18 cellular contexts compared by ENCODE assay signal in the genomic region with DNA sequence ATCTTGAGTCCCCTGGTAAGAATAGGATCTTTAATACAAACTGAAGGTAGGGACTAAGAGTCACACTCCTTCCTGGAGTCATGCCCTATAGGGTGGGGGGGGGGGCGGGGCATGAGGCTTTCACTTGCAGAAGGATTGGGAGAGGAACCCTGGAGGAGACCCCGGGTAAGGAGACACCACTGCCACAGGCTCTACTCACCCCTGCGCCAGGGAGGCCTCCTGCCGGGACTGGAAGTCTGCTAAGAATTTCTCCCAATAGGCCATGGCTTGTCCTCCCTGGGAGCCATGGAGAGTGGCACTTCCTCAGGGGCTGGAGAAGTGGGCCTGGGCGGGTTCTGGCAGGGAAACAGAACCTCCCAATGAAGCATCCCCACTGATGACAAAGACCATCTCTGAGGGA.
DNase-seq lines count a peak whose midpoint lies in the region; ATAC-seq and TF ChIP-seq lines count a peak whose summit lies in the region.
"Had no signal": no experiment of that assay in that cellular context is flagged by ENCODE, and none has a peak within 500 bp of the region (broad histone marks: within the 10 kb centered on the region; RNA-seq: fewer than 3 reads in every experiment).

No MANE protein-coding gene starts in this region.

- H3K36me3 Mint-ChIP-seq in endodermal cell (ENCODE audit: low read depth), result no peaks in the 10 kb centered on the region
- H3K36me3 Mint-ChIP-seq: CD4-positive, CD25-positive, alpha-beta regulatory T cell; CD8-positive, alpha-beta memory T cell had no signal

- H3K9me3 Mint-ChIP-seq in endodermal cell, result peaks cover 5% of the 10 kb centered on the region

- H3K27ac ChIP-seq in right cardiac atrium (ENCODE audit: low read length), result peak overlapping the region; percentile 68
- H3K27ac ChIP-seq in endodermal cell (ENCODE audit: low read depth, low read length), result no peak overlapping the region
- H3K27ac ChIP-seq in psoas muscle, result peak overlapping the region; percentile 66
- H3K27ac ChIP-seq in testis, result no peak overlapping the region
- H3K27ac ChIP-seq: GM23248 had no signal

- no peaks in the 10 kb centered on the region for H3K27me3 Mint-ChIP-seq in endodermal cell (ENCODE audit: insufficient read depth)
- H3K27me3 Mint-ChIP-seq: CD4-positive, CD25-positive, alpha-beta regulatory T cell; CD8-positive, alpha-beta memory T cell had no signal

- H3K4me3 Mint-ChIP-seq in endodermal cell, result no peak overlapping the region
- H3K4me3 Mint-ChIP-seq: CD4-positive, CD25-positive, alpha-beta regulatory T cell; CD8-positive, alpha-beta memory T cell had no signal

- ATAC-seq in right cardiac atrium, result no peak
- ATAC-seq in left cardiac atrium, result no peak
- peak in 2 of 4 donors; percentile 7 for ATAC-seq in psoas muscle
- no peak for ATAC-seq in HG03439 (IDR thresholded peaks at IDR 0.05; ENCODE audit: unreplicated experiment)
- no peak for ATAC-seq in GM18867 (IDR thresholded peaks at IDR 0.05; ENCODE audit: unreplicated experiment)
- ATAC-seq: GM12878 had no signal

- H3K36me3 ChIP-seq in endodermal cell (ENCODE audit: control insufficient read depth, insufficient read depth, low read length) (no peaks in the 10 kb centered on the region), psoas muscle (ENCODE audit: insufficient read depth in 1 of 2, low read depth in 1 of 2) (no peaks in the 10 kb centered on the region), testis (ENCODE audit: low read depth, missing control alignments) (no peaks in the 10 kb centered on the region)
- H3K36me3 ChIP-seq: BE2C had no signal

- H3K27me3 ChIP-seq in right cardiac atrium (ENCODE audit: control insufficient read depth, insufficient read depth), result no peaks in the 10 kb centered on the region
- no peaks in the 10 kb centered on the region for H3K27me3 ChIP-seq in endodermal cell (ENCODE audit: control insufficient read depth, insufficient read depth, low read length, poor library complexity, severe bottlenecking)
- no peaks in the 10 kb centered on the region for H3K27me3 ChIP-seq in psoas muscle (ENCODE audit: insufficient read depth in 3 of 3, low read length in 2 of 3)
- H3K27me3 ChIP-seq in testis, result no peaks in the 10 kb centered on the region
- H3K27me3 ChIP-seq: BE2C had no signal

- DNase-seq in right cardiac atrium (no peak), left cardiac atrium (no peak), endodermal cell (peak; percentile 55), psoas muscle (no peak), testis (no peak)
- DNase-seq: ACHN; BE2C; CD4-positive, CD25-positive, alpha-beta regulatory T cell; CD8-positive, alpha-beta memory T cell; COR-L47; DMS 273 treated with DMSO at 0.1 percent for 48 hours; DMS53; DND-41; EL; GM23248 had no signal

- TF ChIP-seq CTCF in endodermal cell (conservative IDR thresholded peaks at IDR 0.05) (no peak), psoas muscle (IDR thresholded peaks at IDR 0.05) (no peak), testis (IDR thresholded peaks at IDR 0.05) (no peak)

- H3K9me3 ChIP-seq in right cardiac atrium (ENCODE audit: control insufficient read depth, low read length) (no peaks in the 10 kb centered on the region), endodermal cell (ENCODE audit: control insufficient read depth, low read length) (no peaks in the 10 kb centered on the region), psoas muscle (no peaks in the 10 kb centered on the region), testis (no peaks in the 10 kb centered on the region)
- H3K9me3 ChIP-seq: BE2C had no signal

- no peak overlapping the region for H3K4me3 ChIP-seq in right cardiac atrium (ENCODE audit: low read length)
- H3K4me3 ChIP-seq in endodermal cell (ENCODE audit: low read length), result no peak overlapping the region
- H3K4me3 ChIP-seq in psoas muscle, result no peak overlapping the region
- no peak overlapping the region for H3K4me3 ChIP-seq in testis
- H3K4me3 ChIP-seq: GM12878, GM23248 had no signal

- 82% methylated on average over 5 of the region's 5 CpGs for WGBS in right cardiac atrium
- WGBS in endodermal cell (ENCODE audit: insufficient coverage in 1 of 2, insufficient read length in 1 of 2), 2 experiments, result 90 to 100% methylated on average over 3 to 4 of the region's 5 CpGs
- WGBS in psoas muscle, 3 donors, result 76 to 85% (median 80%) methylated on average over 5 of the region's 5 CpGs
- 92 to 100% methylated on average over 2 to 5 of the region's 5 CpGs for WGBS in testis, 2 donors

- H3K27ac Mint-ChIP-seq in endodermal cell, result no peak overlapping the region
- H3K27ac Mint-ChIP-seq: CD4-positive, CD25-positive, alpha-beta regulatory T cell had no signal

- TF ChIP-seq POLR2A in testis (IDR thresholded peaks at IDR 0.05), result no peak

- H3K4me1 ChIP-seq in right cardiac atrium (ENCODE audit: control insufficient read depth, insufficient read depth, low read length) (peaks cover 2% of the 10 kb centered on the region), endodermal cell (ENCODE audit: control insufficient read depth, insufficient read depth, low read length) (no peaks in the 10 kb centered on the region), psoas muscle (peaks cover 14% of the 10 kb centered on the region), testis (no peaks in the 10 kb centered on the region)
- H3K4me1 ChIP-seq: BE2C had no signal

- no peak overlapping the region for H3K9ac ChIP-seq in endodermal cell (ENCODE audit: extremely low read depth, low read length, poor library complexity, severe bottlenecking)
- H3K9ac ChIP-seq: GM23248 had no signal

- no peaks in the 10 kb centered on the region for H3K4me1 Mint-ChIP-seq in endodermal cell
- H3K4me1 Mint-ChIP-seq: CD4-positive, CD25-positive, alpha-beta regulatory T cell; CD8-positive, alpha-beta memory T cell had no signal

- intact Hi-C loops in right cardiac atrium (cut with DNase I) (no loop called here), left cardiac atrium (cut with DNase I) (no loop called here), psoas muscle (cut with DNase I) (loop anchor here in 1 of 2 donors (10.0 kb wide), 1 partner anchor 61 kb away; no protein-coding TSS in a partner anchor), testis (cut with DNase I; ENCODE audit: low total_unique reads) (no loop called here)

Comparison
In these comparisons a context has a peak if more than half of its experiments do, and no peak if none do; other contexts are left out.
1. H3K27ac ChIP-seq: peak in right cardiac atrium (single experiment) and psoas muscle (single experiment); none in endodermal cell (single experiment) and testis (0 of 2).